23 cellular contexts compared by ENCODE assay signal in genomic region chr7:129634361-129635034, GRCh38.
"Had no signal": no experiment of that assay in that cellular context is flagged by ENCODE, and none has a peak within 500 bp of the region (broad histone marks: within the 10 kb centered on the region; RNA-seq: fewer than 3 reads in every experiment).

No MANE protein-coding gene starts in this region.

- H3K36me3 Mint-ChIP-seq: natural killer cell had no signal

- H3K27me3 Mint-ChIP-seq: dendritic cell treated with granulocyte-macrophage colony-stimulating factor and Interleukin-4, amounts not matched to agents 40 ng/mL and 50 ng/mL, for 4 days had no signal

- ATAC-seq: gastroesophageal sphincter had no signal

- H3K4me3 ChIP-seq: ascending aorta, breast epithelium, gastroesophageal sphincter, lung, right atrium auricular region, skin epidermis, tibial nerve, uterus had no signal

- H3K27me3 ChIP-seq: ascending aorta, breast epithelium, gastroesophageal sphincter, right atrium auricular region, tibial nerve, uterus had no signal

- H3K27ac ChIP-seq: ascending aorta, breast epithelium, gastroesophageal sphincter, right atrium auricular region, skin epidermis, tibial nerve, uterus had no signal

- DNase-seq: activated CD4-positive, alpha-beta T cell treated with anti-CD3 and anti-CD28 coated beads, Interleukin-2, amount 50 U/mL, for 4 hours; activated CD4-positive, CD25-positive, alpha-beta regulatory T cell treated with anti-CD3 and anti-CD28 coated beads, Interleukin-2, amount 50 U/mL, for 72 hours; activated gamma-delta T cell; activated T-cell treated with anti-CD3 and anti-CD28 coated beads, Interleukin-2, amount 50 U/mL, for 1 hour; effector memory CD4-positive, alpha-beta T cell; erythroblast; left colon; natural killer cell; posterior cingulate gyrus; stimulated activated CD4-positive, alpha-beta T cell treated with anti-CD3 and anti-CD28 coated beads, Interleukin-15, amount 100 ng/mL, for 24 hours; stimulated activated CD4-positive, alpha-beta T cell treated with anti-CD3 and anti-CD28 coated beads, Interleukin-4, amount 100 ng/mL, for 1 hour; stimulated activated naive CD4-positive, alpha-beta T cell; SW 1271; T-helper 9 cell; uterus had no signal

- H3K36me3 ChIP-seq: ascending aorta, breast epithelium, gastroesophageal sphincter, right atrium auricular region, tibial nerve, uterus had no signal

- H3K27ac Mint-ChIP-seq: dendritic cell treated with granulocyte-macrophage colony-stimulating factor and Interleukin-4, amounts not matched to agents 40 ng/mL and 50 ng/mL, for 4 days had no signal

- H3K9me3 ChIP-seq: ascending aorta, breast epithelium, gastroesophageal sphincter, right atrium auricular region, tibial nerve, uterus had no signal

- H3K4me1 ChIP-seq: ascending aorta, breast epithelium, uterus had no signal

- H3K4me3 Mint-ChIP-seq: dendritic cell treated with granulocyte-macrophage colony-stimulating factor and Interleukin-4, amounts not matched to agents 40 ng/mL and 50 ng/mL, for 4 days; natural killer cell had no signal

- H3K9me3 Mint-ChIP-seq: dendritic cell treated with granulocyte-macrophage colony-stimulating factor and Interleukin-4, amounts not matched to agents 40 ng/mL and 50 ng/mL, for 4 days; natural killer cell had no signal
